Comparison of ENCODE assay signal across 12 cellular contexts in the genomic region with DNA sequence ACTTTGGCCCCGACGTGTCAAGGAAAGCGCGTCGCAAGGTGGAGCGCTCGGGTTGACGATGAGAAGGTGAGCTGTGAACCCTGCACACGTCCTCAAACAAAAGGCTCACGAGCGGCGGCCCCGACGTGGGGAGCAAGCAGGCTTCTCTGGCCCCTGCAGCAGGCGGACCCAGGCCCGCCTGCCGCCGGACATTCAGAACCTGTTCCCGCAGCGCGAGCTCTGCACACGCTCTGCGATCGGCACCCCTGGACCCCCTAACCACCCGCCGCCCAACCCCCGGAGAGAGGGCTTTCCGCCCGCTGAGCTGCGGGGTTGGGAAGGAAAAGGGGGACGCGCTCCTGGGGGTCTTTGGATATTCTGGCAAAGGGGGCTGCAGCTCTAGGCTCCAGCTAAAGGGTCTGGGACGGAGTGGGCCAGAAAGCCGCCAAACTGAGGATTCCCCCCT. TPM values are rescaled to one million over a fixed set of nuclear protein-coding genes. Genes with fewer than 3 reads are reported as not detected.
DNase-seq lines count a peak whose midpoint lies in the region; ATAC-seq and TF ChIP-seq lines count a peak whose summit lies in the region.
"Had no signal": no experiment of that assay in that cellular context is flagged by ENCODE, and none has a peak within 500 bp of the region (broad histone marks: within the 10 kb centered on the region; RNA-seq: fewer than 3 reads in every experiment).

No MANE protein-coding gene starts in this region.

- no peaks in the 10 kb centered on the region for H3K9me3 ChIP-seq in Peyer's patch

- no peak for ATAC-seq in HG02571 (IDR thresholded peaks at IDR 0.05; ENCODE audit: unreplicated experiment)
- no peak for ATAC-seq in HG02938 (IDR thresholded peaks at IDR 0.05; ENCODE audit: unreplicated experiment)
- ATAC-seq: activated naive CD8-positive, alpha-beta T cell treated with anti-CD3 and anti-CD28 coated beads, Interleukin-2, amount 50 U/mL, for 24 hours; T-cell had no signal

- no peaks in the 10 kb centered on the region for H3K9me3 Mint-ChIP-seq in neural crest cell
- H3K9me3 Mint-ChIP-seq: activated naive CD8-positive, alpha-beta T cell treated with anti-CD3 and anti-CD28 coated beads, Interleukin-2, amount 50 U/mL, for 24 hours; natural killer cell treated with Interleukin-12 subunit alpha and Interleukin-12 subunit beta and Interleukin-15 and Interleukin-18, amount 100 ng/mL, for 72 hours; stimulated activated naive CD8-positive, alpha-beta T cell treated with anti-CD3 and anti-CD28 coated beads, Interleukin-15, amount 100 ng/mL, for 72 hours had no signal

- peak overlapping the region; percentile 93 for H3K4me3 Mint-ChIP-seq in neural crest cell
- H3K4me3 Mint-ChIP-seq: activated naive CD8-positive, alpha-beta T cell treated with anti-CD3 and anti-CD28 coated beads, Interleukin-2, amount 50 U/mL, for 24 hours; natural killer cell treated with Interleukin-12 subunit alpha and Interleukin-12 subunit beta and Interleukin-15 and Interleukin-18, amount 100 ng/mL, for 72 hours had no signal

- peaks cover 25% of the 10 kb centered on the region for H3K4me1 Mint-ChIP-seq in neural crest cell

- H3K27me3 Mint-ChIP-seq in neural crest cell (ENCODE audit: low read depth): peaks cover 8% of the 10 kb centered on the region

- H3K27ac ChIP-seq in Peyer's patch: no peak overlapping the region

- H3K36me3 ChIP-seq in Peyer's patch: no peaks in the 10 kb centered on the region

- peaks cover 0 to 20% of the 10 kb centered on the region in 2 donors for H3K27me3 ChIP-seq in Peyer's patch

- TF ChIP-seq POLR2A in Peyer's patch (IDR thresholded peaks at IDR 0.05): no peak

- TF ChIP-seq CTCF in AG10803 (conservative IDR thresholded peaks at IDR 0.05; ENCODE audit: low read length) (no peak), Peyer's patch (IDR thresholded peaks at IDR 0.05) (no peak), fibroblast of mammary gland (conservative IDR thresholded peaks at IDR 0.05; ENCODE audit: control insufficient read depth, insufficient read depth, low read depth, low read length) (no peak), neural crest cell (conservative IDR thresholded peaks at IDR 0.05) (no peak)

- H3K27ac Mint-ChIP-seq in neural crest cell (ENCODE audit: unreplicated experiment): no peak overlapping the region
- H3K27ac Mint-ChIP-seq: activated naive CD8-positive, alpha-beta T cell treated with anti-CD3 and anti-CD28 coated beads, Interleukin-2, amount 50 U/mL, for 24 hours; natural killer cell treated with Interleukin-12 subunit alpha and Interleukin-12 subunit beta and Interleukin-15 and Interleukin-18, amount 100 ng/mL, for 72 hours; stimulated activated naive CD8-positive, alpha-beta T cell treated with anti-CD3 and anti-CD28 coated beads, Interleukin-15, amount 100 ng/mL, for 72 hours had no signal

- DNase-seq in AG10803 (ENCODE audit: low read depth) (no peak), Peyer's patch (no peak), fibroblast of mammary gland (ENCODE audit: low read depth) (peak; percentile 39), neural crest cell (ENCODE audit: low read depth, low spot score) (no peak), NAMALWA (ENCODE audit: low spot score) (no peak), NCI-H1694 (lab: John Stamatoyannopoulos, UW) (no peak)
- DNase-seq: activated naive CD8-positive, alpha-beta T cell treated with anti-CD3 and anti-CD28 coated beads, Interleukin-2, amount 50 U/mL, for 24 hours; stimulated activated naive CD8-positive, alpha-beta T cell treated with anti-CD3 and anti-CD28 coated beads, Interleukin-15, amount 100 ng/mL, for 72 hours had no signal

- no peaks in the 10 kb centered on the region for H3K36me3 Mint-ChIP-seq in neural crest cell (ENCODE audit: low read depth)
- H3K36me3 Mint-ChIP-seq: natural killer cell treated with Interleukin-12 subunit alpha and Interleukin-12 subunit beta and Interleukin-15 and Interleukin-18, amount 100 ng/mL, for 72 hours; T-cell had no signal

- H3K4me3 ChIP-seq in AG10803 (ENCODE audit: low read length): peak overlapping the region; percentile 42
- peak overlapping the region; percentile 18 to 53 (median 38) for H3K4me3 ChIP-seq in Peyer's patch
- H3K4me3 ChIP-seq in fibroblast of mammary gland (ENCODE audit: control insufficient read depth, low read depth, low read length): peak overlapping the region; percentile 72

- H3K4me1 ChIP-seq in Peyer's patch: peaks cover 0 to 23% (median 0%) of the 10 kb centered on the region in 4 donors

RNA-seq across cellular contexts. Expression of a gene that starts 1.2 kb away (rescaled TPM):
- total RNA-seq in Peyer's patch (1 to 10 TPM in 2 of 4 donors, under 1 TPM in 2; 0.40 to 3.3 (median 0.99) TPM), neural crest cell (58.3 and 59.7 TPM in 2 replicates)
- total RNA-seq: natural killer cell treated with Interleukin-12 subunit alpha and Interleukin-12 subunit beta and Interleukin-15 and Interleukin-18, amount 100 ng/mL, for 72 hours had no signal

Comparison
In these comparisons a context has a peak if more than half of its experiments do, and no peak if none do; other contexts are left out.
1. RNA of a gene that starts 1.2 kb away (total RNA-seq): 58.3 to 59.7 TPM in neural crest cell; 0.40 to 3.3 TPM in Peyer's patch; every median in the first group is over 10 times any median in the second.
2. Peak in every context shown above with its lines, with median percentiles within 50 percentile points of each other: H3K4me3 ChIP-seq.